In genomic region chr5:173091981-173092380, GRCh38 we compare ENCODE assay signal across 23 cellular contexts. TPM values are rescaled to one million over a fixed set of nuclear protein-coding genes. Genes with fewer than 3 reads are reported as not detected.
DNase-seq lines count a peak whose midpoint lies in the region; ATAC-seq and TF ChIP-seq lines count a peak whose summit lies in the region.
"Had no signal": no experiment of that assay in that cellular context is flagged by ENCODE, and none has a peak within 500 bp of the region (broad histone marks: within the 10 kb centered on the region; RNA-seq: fewer than 3 reads in every experiment).

No MANE protein-coding gene starts in this region.

- TF ChIP-seq CTCF in VCaP (conservative IDR thresholded peaks at IDR 0.05) (no peak), endothelial cell (IDR thresholded peaks at IDR 0.05; ENCODE audit: unreplicated experiment) (no peak), right lobe of liver (IDR thresholded peaks at IDR 0.05) (no peak)

- intact Hi-C loops in right lobe of liver (cut with DNase I) = no loop called here

- no peaks in the 10 kb centered on the region for H3K9me3 ChIP-seq in right lobe of liver
- H3K9me3 ChIP-seq: BE2C, BLaER1 had no signal

- no peak for TF ChIP-seq POLR2A in right lobe of liver (IDR thresholded peaks at IDR 0.05)

- H3K36me3 ChIP-seq in right lobe of liver = peaks cover 0 to 16% (median 9%) of the 10 kb centered on the region in 4 donors
- H3K36me3 ChIP-seq: BE2C had no signal

- H3K27me3 Mint-ChIP-seq in activated naive CD4-positive, alpha-beta T cell treated with anti-CD3 and anti-CD28 coated beads, Interleukin-2, amount 50 U/mL, for 24 hours = no peaks in the 10 kb centered on the region
- H3K27me3 Mint-ChIP-seq in activated naive CD4-positive, alpha-beta T cell treated with anti-CD3 and anti-CD28 coated beads, Interleukin-2, amount 10 ng/mL, durations not matched to agents 7 days and 5 days = no peaks in the 10 kb centered on the region
- no peaks in the 10 kb centered on the region for H3K27me3 Mint-ChIP-seq in endothelial cell (ENCODE audit: unreplicated experiment)
- H3K27me3 Mint-ChIP-seq: CD4-positive, alpha-beta memory T cell; CD4-positive, CD25-positive, alpha-beta regulatory T cell; CD8-positive, alpha-beta memory T cell had no signal

- peak overlapping the region; percentile 17 for H3K27ac Mint-ChIP-seq in activated naive CD4-positive, alpha-beta T cell treated with anti-CD3 and anti-CD28 coated beads, Interleukin-2, amount 50 U/mL, for 24 hours
- H3K27ac Mint-ChIP-seq in activated naive CD4-positive, alpha-beta T cell treated with anti-CD3 and anti-CD28 coated beads, Interleukin-2, amount 10 ng/mL, durations not matched to agents 7 days and 5 days = no peak overlapping the region
- H3K27ac Mint-ChIP-seq in endothelial cell (ENCODE audit: unreplicated experiment) = peak overlapping the region; percentile 48
- H3K27ac Mint-ChIP-seq: CD14-positive monocyte; CD4-positive, CD25-positive, alpha-beta regulatory T cell had no signal

- peaks cover 33% of the 10 kb centered on the region for H3K4me1 Mint-ChIP-seq in activated naive CD4-positive, alpha-beta T cell treated with anti-CD3 and anti-CD28 coated beads, Interleukin-2, amount 50 U/mL, for 24 hours
- H3K4me1 Mint-ChIP-seq in activated naive CD4-positive, alpha-beta T cell treated with anti-CD3 and anti-CD28 coated beads, Interleukin-2, amount 10 ng/mL, durations not matched to agents 7 days and 5 days = no peaks in the 10 kb centered on the region
- H3K4me1 Mint-ChIP-seq in endothelial cell (ENCODE audit: unreplicated experiment) = peaks cover 23% of the 10 kb centered on the region

- H3K9me3 Mint-ChIP-seq in activated naive CD4-positive, alpha-beta T cell treated with anti-CD3 and anti-CD28 coated beads, Interleukin-2, amount 50 U/mL, for 24 hours = no peaks in the 10 kb centered on the region
- no peaks in the 10 kb centered on the region for H3K9me3 Mint-ChIP-seq in activated naive CD4-positive, alpha-beta T cell treated with anti-CD3 and anti-CD28 coated beads, Interleukin-2, amount 10 ng/mL, durations not matched to agents 7 days and 5 days
- H3K9me3 Mint-ChIP-seq in endothelial cell (ENCODE audit: unreplicated experiment) = no peaks in the 10 kb centered on the region
- H3K9me3 Mint-ChIP-seq: CD14-positive monocyte; CD4-positive, alpha-beta memory T cell; CD4-positive, CD25-positive, alpha-beta regulatory T cell; CD8-positive, alpha-beta memory T cell had no signal

- no peak for DNase-seq in activated naive CD4-positive, alpha-beta T cell treated with anti-CD3 and anti-CD28 coated beads, Interleukin-2, amount 10 ng/mL, durations not matched to agents 7 days and 5 days
- DNase-seq in endothelial cell (ENCODE audit: low spot score) = no peak
- DNase-seq in EL = no peak
- no peak for DNase-seq in right lobe of liver
- DNase-seq in NCI-H2081 treated with DMSO at 0.1 percent for 48 hours (lab: John Stamatoyannopoulos, UW) = no peak
- DNase-seq: 8988T; ACHN; BE2C; C1 segment of cervical spinal cord; CD4-positive, alpha-beta memory T cell; CD4-positive, CD25-positive, alpha-beta regulatory T cell; CD8-positive, alpha-beta memory T cell; COR-L47; DMS 273 treated with DMSO at 0.1 percent for 48 hours; DMS153; DMS53; DMS79; DND-41; GF-D8 had no signal

- no peak overlapping the region for H3K4me3 Mint-ChIP-seq in activated naive CD4-positive, alpha-beta T cell treated with anti-CD3 and anti-CD28 coated beads, Interleukin-2, amount 50 U/mL, for 24 hours
- no peak overlapping the region for H3K4me3 Mint-ChIP-seq in activated naive CD4-positive, alpha-beta T cell treated with anti-CD3 and anti-CD28 coated beads, Interleukin-2, amount 10 ng/mL, durations not matched to agents 7 days and 5 days
- H3K4me3 Mint-ChIP-seq in endothelial cell (ENCODE audit: unreplicated experiment) = no peak overlapping the region
- H3K4me3 Mint-ChIP-seq: CD14-positive monocyte; CD4-positive, alpha-beta memory T cell; CD4-positive, CD25-positive, alpha-beta regulatory T cell; CD8-positive, alpha-beta memory T cell had no signal

- H3K4me1 ChIP-seq in right lobe of liver = peaks cover 0 to 7% (median 0%) of the 10 kb centered on the region in 4 donors
- H3K4me1 ChIP-seq: BE2C, BLaER1 had no signal

- peaks cover 21% of the 10 kb centered on the region for H3K36me3 Mint-ChIP-seq in activated naive CD4-positive, alpha-beta T cell treated with anti-CD3 and anti-CD28 coated beads, Interleukin-2, amount 50 U/mL, for 24 hours
- H3K36me3 Mint-ChIP-seq in activated naive CD4-positive, alpha-beta T cell treated with anti-CD3 and anti-CD28 coated beads, Interleukin-2, amount 10 ng/mL, durations not matched to agents 7 days and 5 days = peaks cover 18% of the 10 kb centered on the region
- peaks cover 10% of the 10 kb centered on the region for H3K36me3 Mint-ChIP-seq in endothelial cell (ENCODE audit: low read depth, unreplicated experiment)

- CTCF ChIA-PET in activated naive CD4-positive, alpha-beta T cell treated with anti-CD3 and anti-CD28 coated beads, Interleukin-2, amount 10 ng/mL, durations not matched to agents 7 days and 5 days (lab: Charles Lee) = no interaction called here

- WGBS in right lobe of liver (ENCODE audit: insufficient coverage, low coverage, low lambda C conversion rate, missing lambda C conversion rate) = 99% methylated on average over 5 of the region's 5 CpGs

- no peaks in the 10 kb centered on the region for H3K27me3 ChIP-seq in right lobe of liver
- H3K27me3 ChIP-seq: BE2C, BLaER1 had no signal

- no peak for ATAC-seq in right lobe of liver

- H3K4me3 ChIP-seq in right lobe of liver = no peak overlapping the region
- H3K4me3 ChIP-seq: BLaER1 had no signal

- peak overlapping the region; percentile 82; the same call in 1 of the 2 replicates for H3K27ac ChIP-seq in VCaP
- H3K27ac ChIP-seq in right lobe of liver = no peak overlapping the region
- H3K27ac ChIP-seq: BLaER1 had no signal

RNA-seq across cellular contexts. Expression of gene CREBRF, which starts 35.8 kb away (rescaled TPM):
- 19.9 TPM for total RNA-seq in endothelial cell (ENCODE audit: unreplicated experiment)
- total RNA-seq in right lobe of liver = 10 to 100 TPM in 4 of 6 experiments, 1 to 10 TPM in 2; 6.5 to 15.7 (median 12.6) TPM

RNA-seq across cellular contexts. Expression of gene BNIP1, which starts 52.4 kb away (rescaled TPM):
- total RNA-seq in endothelial cell (ENCODE audit: unreplicated experiment) (10.3 TPM), right lobe of liver (1 to 10 TPM; 4.4 to 8.6 (median 4.8) TPM)
